In genomic region chr22:17917490-17917983, GRCh38 we compare ENCODE assay signal across 15 cellular contexts.
DNase-seq lines count a peak whose midpoint lies in the region; ATAC-seq and TF ChIP-seq lines count a peak whose summit lies in the region.
"Had no signal": no experiment of that assay in that cellular context is flagged by ENCODE, and none has a peak within 500 bp of the region (broad histone marks: within the 10 kb centered on the region; RNA-seq: fewer than 3 reads in every experiment).

No MANE protein-coding gene starts in this region.

- H3K27me3 Mint-ChIP-seq in CD14-positive monocyte (ENCODE audit: low read depth in 3 of 3), result peaks cover 0 to 5% (median 0%) of the 10 kb centered on the region in 3 donors

- H3K4me3 ChIP-seq in PC-3 (ENCODE audit: low read length), result no peak overlapping the region
- H3K4me3 ChIP-seq in epithelial cell of esophagus (ENCODE audit: low read length), result no peak overlapping the region
- no peak overlapping the region for H3K4me3 ChIP-seq in psoas muscle

- H3K79me2 ChIP-seq in PC-3 (ENCODE audit: low read length), result peaks cover 100% of the 10 kb centered on the region

- H3K27ac ChIP-seq in PC-3 (ENCODE audit: low read length) (0 out of 2 replicates have a peak overlapping the region, but pooled peaks have one; percentile 16), psoas muscle (peak overlapping the region; percentile 76)

- H3K27me3 ChIP-seq in PC-3 (ENCODE audit: low read length), result no peaks in the 10 kb centered on the region
- no peaks in the 10 kb centered on the region for H3K27me3 ChIP-seq in psoas muscle (ENCODE audit: insufficient read depth in 3 of 3, low read length in 2 of 3)

- no peaks in the 10 kb centered on the region for H3K9me2 ChIP-seq in PC-3 (replicated peaks; ENCODE audit: low read length)

- H3K4me2 ChIP-seq in PC-3 (ENCODE audit: low read length), result peak overlapping the region; percentile 37; the same call in 1 of the 2 replicates

- POLR2A ChIA-PET in PC-3 (lab: Charles Lee; ENCODE audit: unreplicated experiment), result no interaction called here

- intact Hi-C loops in PC-3 (cut with micrococcal nuclease), result loop anchor here (10.0 kb wide), 1 partner anchor 67 kb away; no protein-coding TSS in a partner anchor
- intact Hi-C loops in psoas muscle (cut with DNase I), result no loop called here
- intact Hi-C loops in CD14-positive monocyte (cut with micrococcal nuclease), result no loop called here

- H3F3A ChIP-seq in PC-3 (ENCODE audit: low read length, unreplicated experiment), result no peaks in the 10 kb centered on the region

- ATAC-seq in PC-3 (peak; percentile 77), psoas muscle (peak in 2 of 4 donors; percentile 26 to 42), HG03457 (IDR thresholded peaks at IDR 0.05; ENCODE audit: unreplicated experiment) (no peak), GM19467 (IDR thresholded peaks at IDR 0.05; ENCODE audit: unreplicated experiment) (no peak)
- ATAC-seq: CD8-positive, alpha-beta T cell had no signal

- TF ChIP-seq CTCF in PC-3 (conservative IDR thresholded peaks at IDR 0.05; ENCODE audit: low read depth, low read length) (no peak), epithelial cell of esophagus (IDR thresholded peaks at IDR 0.05; ENCODE audit: insufficient read depth, low read depth, low read length, missing control alignments) (no peak), psoas muscle (IDR thresholded peaks at IDR 0.05) (no peak), CD14-positive monocyte (IDR thresholded peaks at IDR 0.05) (no peak)

- peak; percentile 42 for DNase-seq in Daoy (ENCODE audit: low read depth)
- peak; percentile 49 for DNase-seq in PC-3
- peak; percentile 30 for DNase-seq in epithelial cell of esophagus (ENCODE audit: low read depth)
- peak in 1 of 2 donors; percentile 73 for DNase-seq in psoas muscle
- DNase-seq in CD14-positive monocyte (ENCODE audit: low spot score), result no peak
- DNase-seq: caudate nucleus; CD8-positive, alpha-beta T cell; NCI-H1092 treated with DMSO at 0.1 percent for 48 hours; NCI-H524 treated with DMSO at 0.1 percent for 48 hours; SHP77; stimulated activated CD4-positive, alpha-beta T cell treated with anti-CD3 and anti-CD28 coated beads, Interleukin-4, amount 100 ng/mL, for 1 hour had no signal

- no TSS peak for BruUV-seq in PC-3 (replicated peaks; lab: Mats Ljungman, UMichigan)

- H3K36me3 ChIP-seq in PC-3 (ENCODE audit: low read depth, low read length), result no peaks in the 10 kb centered on the region
- no peaks in the 10 kb centered on the region for H3K36me3 ChIP-seq in psoas muscle (ENCODE audit: insufficient read depth in 1 of 2, low read depth in 1 of 2)

- H3K4me1 ChIP-seq in PC-3 (ENCODE audit: insufficient read depth, low read length) (peaks cover 37% of the 10 kb centered on the region), psoas muscle (peaks cover 78% of the 10 kb centered on the region)

- CTCF ChIA-PET in PC-3 (lab: Charles Lee), result interaction anchor here (0.5 kb wide), 1 partner anchor 111 kb away, joined by 4 read pairs; no protein-coding TSS in a partner anchor

- peaks cover 8% of the 10 kb centered on the region for H3K4me1 Mint-ChIP-seq in CD14-positive monocyte

- no peak overlapping the region for H2AFZ ChIP-seq in PC-3 (ENCODE audit: low read length)

- H3K27ac Mint-ChIP-seq in CD14-positive monocyte, result no peak overlapping the region
- H3K27ac Mint-ChIP-seq: activated T-helper 1 cell treated with anti-CD3 and anti-CD28 coated beads, Interleukin-12 subunit alpha, Interleukin-12 subunit beta, Interleukin-2, Interleukin-4 antibody, amounts not matched to agents 30 ng/mL and 10 ng/mL and 1 ng/mL, durations not matched to agents 14 hours and 24 hours and 36 hours; CD8-positive, alpha-beta T cell; mesothelial cell of epicardium had no signal

- H3K9me3 ChIP-seq in PC-3 (ENCODE audit: low read length) (no peaks in the 10 kb centered on the region), psoas muscle (no peaks in the 10 kb centered on the region)

- H3K36me3 Mint-ChIP-seq in CD14-positive monocyte, result no peaks in the 10 kb centered on the region
- H3K36me3 Mint-ChIP-seq: CD8-positive, alpha-beta T cell; mesothelial cell of epicardium had no signal

- no peak overlapping the region for H3K4me3 Mint-ChIP-seq in CD14-positive monocyte
- H3K4me3 Mint-ChIP-seq: activated T-helper 1 cell treated with anti-CD3 and anti-CD28 coated beads, Interleukin-12 subunit alpha, Interleukin-12 subunit beta, Interleukin-2, Interleukin-4 antibody, amounts not matched to agents 30 ng/mL and 10 ng/mL and 1 ng/mL, durations not matched to agents 14 hours and 24 hours and 36 hours; CD8-positive, alpha-beta T cell; mesothelial cell of epicardium had no signal

- H3K9me3 Mint-ChIP-seq in CD14-positive monocyte, result no peaks in the 10 kb centered on the region
- H3K9me3 Mint-ChIP-seq: activated T-helper 1 cell treated with anti-CD3 and anti-CD28 coated beads, Interleukin-12 subunit alpha, Interleukin-12 subunit beta, Interleukin-2, Interleukin-4 antibody, amounts not matched to agents 30 ng/mL and 10 ng/mL and 1 ng/mL, durations not matched to agents 14 hours and 24 hours and 36 hours; CD8-positive, alpha-beta T cell; mesothelial cell of epicardium had no signal

- WGBS in psoas muscle, 3 donors, result 81 to 88% (median 84%) methylated on average over 6 of the region's 6 CpGs

- 0 out of 2 replicates have a peak overlapping the region, but pooled peaks have one; percentile 17 for H3K9ac ChIP-seq in PC-3 (ENCODE audit: low read length)

- peaks cover 20% of the 10 kb centered on the region; the same call in 1 of the 2 replicates for H4K20me1 ChIP-seq in PC-3 (ENCODE audit: low read length)
